In genomic region chr7:143929224-143929920, GRCh38 we compare ENCODE assay signal across 13 cellular contexts. TPM values are rescaled to one million over a fixed set of nuclear protein-coding genes. Genes with fewer than 3 reads are reported as not detected.
A peak's percentile ranks its signal among the peaks of the same experiment; 100 is the strongest.
DNase-seq lines count a peak whose midpoint lies in the region; ATAC-seq lines count a peak whose summit lies in the region.
"Had no signal": no experiment of that assay in that cellular context is flagged by ENCODE, and none has a peak within 500 bp of the region (broad histone marks: within the 10 kb centered on the region; RNA-seq: fewer than 3 reads in every experiment).

No MANE protein-coding gene starts in this region.

- ATAC-seq in GM21717 (IDR thresholded peaks at IDR 0.05; ENCODE audit: unreplicated experiment) (peak; percentile 75), HG03095 (IDR thresholded peaks at IDR 0.05; ENCODE audit: unreplicated experiment) (no peak)

- intact Hi-C loops in activated CD4-positive, alpha-beta memory T cell treated with anti-CD3 and anti-CD28 coated beads for 36 hours (cut with micrococcal nuclease): loop anchor here (1.0 kb wide), 1 partner anchor 27 kb away; the partner anchor contains the start of gene TCAF1

- H3K9me3 Mint-ChIP-seq in activated CD4-positive, alpha-beta memory T cell treated with anti-CD3 and anti-CD28 coated beads for 36 hours: peaks cover 11% of the 10 kb centered on the region
- no peaks in the 10 kb centered on the region for H3K9me3 Mint-ChIP-seq in activated CD4-positive, alpha-beta memory T cell treated with anti-CD3 and anti-CD28 coated beads, Interleukin-2, amount 10 ng/mL, durations not matched to agents 7 days and 5 days

- H3K4me3 Mint-ChIP-seq in activated CD4-positive, alpha-beta memory T cell treated with anti-CD3 and anti-CD28 coated beads for 36 hours: no peak overlapping the region
- no peak overlapping the region for H3K4me3 Mint-ChIP-seq in activated CD4-positive, alpha-beta memory T cell treated with anti-CD3 and anti-CD28 coated beads, Interleukin-2, amount 10 ng/mL, durations not matched to agents 7 days and 5 days

- peaks cover 8% of the 10 kb centered on the region for H3K4me1 Mint-ChIP-seq in activated CD4-positive, alpha-beta memory T cell treated with anti-CD3 and anti-CD28 coated beads for 36 hours (ENCODE audit: low read depth)
- H3K4me1 Mint-ChIP-seq in activated CD4-positive, alpha-beta memory T cell treated with anti-CD3 and anti-CD28 coated beads, Interleukin-2, amount 10 ng/mL, durations not matched to agents 7 days and 5 days: peaks cover 26% of the 10 kb centered on the region

- POLR2A ChIA-PET in activated CD4-positive, alpha-beta memory T cell treated with anti-CD3 and anti-CD28 coated beads for 36 hours (lab: Charles Lee): interaction anchor here (1.3 kb wide), 1 partner anchor 28 kb away, joined by 3 read pairs; no protein-coding TSS in a partner anchor
- POLR2A ChIA-PET in activated CD4-positive, alpha-beta memory T cell treated with anti-CD3 and anti-CD28 coated beads, Interleukin-2, amount 10 ng/mL, durations not matched to agents 7 days and 5 days (lab: Charles Lee): no interaction called here

- no peaks in the 10 kb centered on the region for H3K27me3 Mint-ChIP-seq in activated CD4-positive, alpha-beta memory T cell treated with anti-CD3 and anti-CD28 coated beads for 36 hours
- H3K27me3 Mint-ChIP-seq in activated CD4-positive, alpha-beta memory T cell treated with anti-CD3 and anti-CD28 coated beads, Interleukin-2, amount 10 ng/mL, durations not matched to agents 7 days and 5 days: no peaks in the 10 kb centered on the region

- CTCF ChIA-PET in activated CD4-positive, alpha-beta memory T cell treated with anti-CD3 and anti-CD28 coated beads for 36 hours (lab: Charles Lee): interaction anchor here (1.2 kb wide), 1 partner anchor 28 kb away, joined by 3 read pairs; the partner anchor contains the start of gene TCAF1
- CTCF ChIA-PET in activated CD4-positive, alpha-beta memory T cell treated with anti-CD3 and anti-CD28 coated beads, Interleukin-2, amount 10 ng/mL, durations not matched to agents 7 days and 5 days (lab: Charles Lee): interaction anchor here (1.5 kb wide), 1 partner anchor 27 kb away, joined by 5 read pairs; the partner anchor contains the start of gene TCAF1

- H3K36me3 Mint-ChIP-seq in activated CD4-positive, alpha-beta memory T cell treated with anti-CD3 and anti-CD28 coated beads for 36 hours: peaks cover 2% of the 10 kb centered on the region
- no peaks in the 10 kb centered on the region for H3K36me3 Mint-ChIP-seq in activated CD4-positive, alpha-beta memory T cell treated with anti-CD3 and anti-CD28 coated beads, Interleukin-2, amount 10 ng/mL, durations not matched to agents 7 days and 5 days (ENCODE audit: low read depth)

- peak; percentile 25 for DNase-seq in activated CD4-positive, alpha-beta memory T cell treated with anti-CD3 and anti-CD28 coated beads for 36 hours
- DNase-seq in activated CD4-positive, alpha-beta memory T cell treated with anti-CD3 and anti-CD28 coated beads, Interleukin-2, amount 10 ng/mL, durations not matched to agents 7 days and 5 days: no peak
- DNase-seq in RKO (ENCODE audit: low spot score) (peak; percentile 61), myocyte (ENCODE audit: low read depth) (peak; percentile 87), DMS79 (lab: John Stamatoyannopoulos, UW) (no peak), A172 (ENCODE audit: low spot score) (no peak)
- DNase-seq: ACHN, mesendoderm, NCI-H1930, thyroid gland had no signal

- no peak overlapping the region for H3K27ac Mint-ChIP-seq in activated CD4-positive, alpha-beta memory T cell treated with anti-CD3 and anti-CD28 coated beads for 36 hours
- H3K27ac Mint-ChIP-seq in activated CD4-positive, alpha-beta memory T cell treated with anti-CD3 and anti-CD28 coated beads, Interleukin-2, amount 10 ng/mL, durations not matched to agents 7 days and 5 days: no peak overlapping the region

RNA-seq across cellular contexts. Expression of gene OR2F2, which starts 5.7 kb away (rescaled TPM):
- total RNA-seq in activated CD4-positive, alpha-beta memory T cell treated with anti-CD3 and anti-CD28 coated beads for 36 hours: not detected
- total RNA-seq in activated CD4-positive, alpha-beta memory T cell treated with anti-CD3 and anti-CD28 coated beads, Interleukin-2, amount 10 ng/mL, durations not matched to agents 7 days and 5 days: not detected
- not detected in 2 replicates for total RNA-seq in myocyte
- polyA plus RNA-seq in myocyte (2012): 0.09 TPM
- not detected in 2 replicates for total RNA-seq in A172 (2014; rRNA removed; shearing (Covaris generic))
- total RNA-seq: prostate gland, thyroid gland had no signal

RNA-seq across cellular contexts. Expression of gene OR2F1, which starts 25.3 kb away (rescaled TPM):
- total RNA-seq in activated CD4-positive, alpha-beta memory T cell treated with anti-CD3 and anti-CD28 coated beads for 36 hours: not detected
- not detected for total RNA-seq in activated CD4-positive, alpha-beta memory T cell treated with anti-CD3 and anti-CD28 coated beads, Interleukin-2, amount 10 ng/mL, durations not matched to agents 7 days and 5 days
- not detected in 2 replicates for total RNA-seq in myocyte
- polyA plus RNA-seq in myocyte (2012): not detected
- total RNA-seq in A172 (2014; rRNA removed; shearing (Covaris generic)): not detected in 2 replicates
- total RNA-seq: prostate gland, thyroid gland had no signal

RNA-seq across cellular contexts. Expression of gene TCAF1, which starts 27.4 kb away (rescaled TPM):
- 10 to 100 TPM; 25.8 to 26.1 TPM for total RNA-seq in activated CD4-positive, alpha-beta memory T cell treated with anti-CD3 and anti-CD28 coated beads for 36 hours
- 10 to 100 TPM; 24.7 to 25.2 TPM for total RNA-seq in activated CD4-positive, alpha-beta memory T cell treated with anti-CD3 and anti-CD28 coated beads, Interleukin-2, amount 10 ng/mL, durations not matched to agents 7 days and 5 days
- 96.8 and 109 TPM in 2 replicates for total RNA-seq in myocyte
- 83.5 TPM for polyA plus RNA-seq in myocyte (2012)
- 53.5 and 63.2 TPM in 2 replicates for total RNA-seq in A172 (2014; rRNA removed; shearing (Covaris generic))

Comparison
In these comparisons a context has a peak if more than half of its experiments do, and no peak if none do; other contexts are left out.
1. DNase-seq: peak in activated CD4-positive, alpha-beta memory T cell treated with anti-CD3 and anti-CD28 coated beads for 36 hours (single experiment), RKO (single experiment) and myocyte (single experiment); none in activated CD4-positive, alpha-beta memory T cell treated with anti-CD3 and anti-CD28 coated beads, Interleukin-2, amount 10 ng/mL, durations not matched to agents 7 days and 5 days (single experiment), DMS79 (single experiment) and A172 (single experiment).